Comparison of ENCODE assay signal across 1 cellular context in the genomic region with DNA sequence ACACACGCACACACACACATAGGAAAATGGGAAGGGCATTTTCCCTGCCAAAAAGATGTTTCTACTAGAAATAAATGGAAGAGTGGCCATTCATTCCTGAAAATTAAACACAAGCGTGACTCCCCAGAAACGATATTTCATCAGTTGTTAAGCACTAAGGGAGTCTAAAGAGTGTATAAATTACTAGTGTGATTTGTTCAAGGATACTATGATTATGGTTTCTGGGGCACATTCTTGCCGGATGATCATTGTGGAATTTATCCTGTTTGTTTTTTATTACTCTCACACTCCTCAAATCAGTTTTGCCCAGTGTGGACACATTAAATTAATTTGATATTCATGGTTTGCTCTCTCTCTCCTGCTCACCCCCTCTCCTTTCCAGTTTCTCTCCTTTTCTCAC.
TF ChIP-seq lines count a peak whose summit lies in the region.

No MANE protein-coding gene starts in this region.

TF ChIP-seq in K562, 482 proteins besides CTCF, POLR2A, EP300 and RAD21:
- TF ChIP-seq BCL6 (CRISPR knock-in tag; IDR thresholded peaks at IDR 0.05): no peak
- TF ChIP-seq, protein P1, sequence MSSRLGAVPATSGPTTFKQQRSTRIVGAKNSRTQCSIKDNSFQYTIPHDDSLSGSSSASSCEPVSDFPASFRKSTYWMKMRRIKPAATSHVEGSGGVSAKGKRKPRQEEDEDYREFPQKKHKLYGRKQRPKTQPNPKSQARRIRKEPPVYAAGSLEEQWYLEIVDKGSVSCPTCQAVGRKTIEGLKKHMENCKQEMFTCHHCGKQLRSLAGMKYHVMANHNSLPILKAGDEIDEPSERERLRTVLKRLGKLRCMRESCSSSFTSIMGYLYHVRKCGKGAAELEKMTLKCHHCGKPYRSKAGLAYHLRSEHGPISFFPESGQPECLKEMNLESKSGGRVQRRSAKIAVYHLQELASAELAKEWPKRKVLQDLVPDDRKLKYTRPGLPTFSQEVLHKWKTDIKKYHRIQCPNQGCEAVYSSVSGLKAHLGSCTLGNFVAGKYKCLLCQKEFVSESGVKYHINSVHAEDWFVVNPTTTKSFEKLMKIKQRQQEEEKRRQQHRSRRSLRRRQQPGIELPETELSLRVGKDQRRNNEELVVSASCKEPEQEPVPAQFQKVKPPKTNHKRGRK (tag; IDR thresholded peaks at IDR 0.05): 0 out of 2 replicates have a peak, but pooled peaks have one; percentile 11
TF ChIP-seq in K562: peak in this region for 1.
